In genomic region chr17:82563318-82563717, GRCh38 we compare ENCODE assay signal across 1 cellular context.
TF ChIP-seq lines count a peak whose summit lies in the region.

No MANE protein-coding gene starts in this region.

TF ChIP-seq in H1, 55 proteins besides CTCF, POLR2A, EP300 and RAD21:
- no peak for TF ChIP-seq BRCA1 (IDR thresholded peaks at IDR 0.05; ENCODE audit: low read depth, low read length)
